Comparison of ENCODE assay signal across 27 cellular contexts in the genomic region with DNA sequence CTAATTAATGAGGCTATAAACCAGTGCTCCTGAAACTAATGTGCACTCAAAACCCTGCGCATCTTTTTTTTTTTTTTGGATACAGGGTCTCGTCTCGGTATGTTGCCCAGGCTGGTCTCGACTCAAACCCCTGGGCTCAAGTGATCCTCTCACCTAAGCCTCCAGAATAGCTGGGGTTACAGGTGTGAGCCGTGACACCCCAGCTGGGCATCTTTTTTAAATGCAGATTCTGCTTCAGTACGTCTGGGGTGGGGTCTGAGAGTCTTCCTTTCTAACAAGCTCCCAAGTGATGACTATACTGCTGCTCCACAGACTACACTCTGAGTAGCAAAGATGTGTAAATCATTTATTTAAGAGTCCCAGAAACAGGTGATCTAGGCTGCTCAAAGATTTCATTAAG.
A peak's percentile ranks its signal among the peaks of the same experiment; 100 is the strongest.
DNase-seq lines count a peak whose midpoint lies in the region; ATAC-seq and TF ChIP-seq lines count a peak whose summit lies in the region.
"Had no signal": no experiment of that assay in that cellular context is flagged by ENCODE, and none has a peak within 500 bp of the region (broad histone marks: within the 10 kb centered on the region; RNA-seq: fewer than 3 reads in every experiment).

No MANE protein-coding gene starts in this region.

- ATAC-seq in heart left ventricle: no peak
- no peak for ATAC-seq in HG02759 (IDR thresholded peaks at IDR 0.05; ENCODE audit: unreplicated experiment)
- ATAC-seq: naive thymus-derived CD4-positive, alpha-beta T cell had no signal

- TF ChIP-seq POLR2A in heart left ventricle (IDR thresholded peaks at IDR 0.05): no peak

- intact Hi-C loops in left ventricle myocardium inferior (cut with micrococcal nuclease) (no loop called here), heart left ventricle (cut with DNase I) (loop anchor here in 1 of 10 donors (5.0 kb wide), 1 partner anchor 99 kb away; the partner anchor contains the start of gene CDV3)

- TF ChIP-seq CTCF in left ventricle myocardium inferior (IDR thresholded peaks at IDR 0.05; ENCODE audit: borderline replicate concordance) (no peak), heart left ventricle (IDR thresholded peaks at IDR 0.05) (no peak)

- H3K27me3 ChIP-seq in left ventricle myocardium inferior (ENCODE audit: low read depth) (no peaks in the 10 kb centered on the region), heart left ventricle (no peaks in the 10 kb centered on the region), ectodermal cell (ENCODE audit: control insufficient read depth, insufficient read depth, low read length, poor library complexity, severe bottlenecking) (peaks cover 9% of the 10 kb centered on the region)
- H3K27me3 ChIP-seq: brain microvascular endothelial cell, hepatocyte, tibial artery had no signal

- WGBS in heart left ventricle, 4 donors: 88 to 98% (median 92%) methylated on average over 6 of the region's 6 CpGs
- WGBS in ectodermal cell, 2 experiments: 66 to 74% methylated on average over 6 of the region's 6 CpGs

- H3K4me1 ChIP-seq in left ventricle myocardium inferior (peaks cover 37% of the 10 kb centered on the region), heart left ventricle (peaks cover 0 to 33% (median 16%) of the 10 kb centered on the region in 12 donors), ectodermal cell (ENCODE audit: control insufficient read depth, insufficient read depth, low read length) (peaks cover 42% of the 10 kb centered on the region)

- H3K9me3 ChIP-seq in left ventricle myocardium inferior (replicated peaks) (no peaks in the 10 kb centered on the region), heart left ventricle (no peaks in the 10 kb centered on the region), ectodermal cell (ENCODE audit: control insufficient read depth, low read length) (no peaks in the 10 kb centered on the region)
- H3K9me3 ChIP-seq: tibial artery had no signal

- H3K4me3 ChIP-seq in left ventricle myocardium inferior: no peak overlapping the region
- no peak overlapping the region for H3K4me3 ChIP-seq in heart left ventricle
- H3K4me3 ChIP-seq in ectodermal cell (ENCODE audit: insufficient read depth, low read depth, low read length): no peak overlapping the region
- H3K4me3 ChIP-seq: hepatocyte, lung, tibial artery had no signal

- DNase-seq in left ventricle myocardium inferior (no peak), heart left ventricle (no peak), NCI-H748 (lab: John Stamatoyannopoulos, UW; ENCODE audit: unreplicated experiment) (peak; percentile 70), HuH-7.5 (ENCODE audit: low spot score) (no peak), HuH-7 (ENCODE audit: low spot score) (no peak), cortex of kidney (lab: John Stamatoyannopoulos, UW) (no peak)
- DNase-seq: activated CD4-positive, alpha-beta T cell treated with anti-CD3 and anti-CD28 coated beads for 48 hours; activated CD8-positive, alpha-beta memory T cell treated with anti-CD3 and anti-CD28 coated beads for 24 hours; activated T-cell treated with anti-CD3 and anti-CD28 coated beads for 4 hours; AML-193; amniotic stem cell; brain microvascular endothelial cell; CD4-positive, alpha-beta memory T cell; cerebellar nuclear complex; HCEC 1CT; naive thymus-derived CD4-positive, alpha-beta T cell; NCI-H2171; occipital lobe; stimulated activated CD4-positive, alpha-beta T cell treated with anti-CD3 and anti-CD28 coated beads, Interleukin-4, amount 100 ng/mL, for 24 hours; SW 1271; T1000; tibial artery had no signal

- peak overlapping the region; percentile 13 for H3K27ac ChIP-seq in left ventricle myocardium inferior (replicated peaks)
- no peak overlapping the region for H3K27ac ChIP-seq in heart left ventricle
- peak overlapping the region; percentile 64 for H3K27ac ChIP-seq in ectodermal cell (ENCODE audit: insufficient read depth, low read depth, low read length, poor library complexity, severe bottlenecking)
- H3K27ac ChIP-seq: brain microvascular endothelial cell, tibial artery, VCaP had no signal

- no peaks in the 10 kb centered on the region for H3K36me3 ChIP-seq in left ventricle myocardium inferior
- no peaks in the 10 kb centered on the region for H3K36me3 ChIP-seq in heart left ventricle
- no peaks in the 10 kb centered on the region for H3K36me3 ChIP-seq in ectodermal cell (ENCODE audit: control insufficient read depth, insufficient read depth, low read length)
- H3K36me3 ChIP-seq: brain microvascular endothelial cell, tibial artery had no signal

Comparison
In these comparisons a context has a peak if more than half of its experiments do, and no peak if none do; other contexts are left out.
1. H3K27ac ChIP-seq: peak in left ventricle myocardium inferior (single experiment) and ectodermal cell (single experiment); none in heart left ventricle (0 of 12).